In the genomic region with DNA sequence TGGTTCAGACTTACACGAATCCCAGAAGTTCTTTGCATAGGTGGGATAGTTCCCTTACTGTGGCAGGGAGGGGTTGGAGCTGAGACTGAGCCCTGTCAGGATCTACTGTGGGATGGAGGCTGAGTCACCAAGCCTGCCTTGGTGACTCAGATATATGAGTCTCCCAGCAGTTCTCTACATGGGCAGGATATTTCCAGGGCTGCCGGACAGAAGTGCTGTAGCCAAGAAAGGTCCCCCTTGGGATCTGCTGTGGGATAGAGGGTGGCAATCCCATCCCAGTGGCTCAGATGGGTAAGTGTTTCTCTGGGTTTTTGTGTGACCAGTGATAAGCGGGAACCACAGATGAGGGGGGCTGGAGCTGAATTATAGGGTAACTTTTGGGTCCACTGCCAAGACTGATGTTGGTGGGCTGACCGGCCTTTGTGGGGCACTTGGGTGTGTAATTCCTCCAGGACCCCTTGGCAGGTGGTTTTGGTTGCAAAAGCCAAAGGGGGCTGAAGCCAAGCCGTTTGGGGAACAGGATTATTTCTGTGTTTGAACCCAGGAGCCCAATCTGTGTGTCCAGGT, we compare ENCODE assay signal across 2 cellular contexts.
A peak's percentile ranks its signal among the peaks of the same experiment; 100 is the strongest.
TF ChIP-seq lines count a peak whose summit lies in the region.

No MANE protein-coding gene starts in this region.

TF ChIP-seq in K562, 482 proteins besides CTCF, POLR2A, EP300 and RAD21:
- TF ChIP-seq JUN (IDR thresholded peaks at IDR 0.05; ENCODE audit: borderline replicate concordance, low read depth, low read length) (peak; percentile 89), JUN (CRISPR knock-in tag; IDR thresholded peaks at IDR 0.05; ENCODE audit: borderline replicate concordance) (no peak), HDAC3 (IDR thresholded peaks at IDR 0.05; ENCODE audit: borderline replicate concordance, partially characterized antibody) (no peak), ZNF57 (CRISPR knock-in tag; IDR thresholded peaks at IDR 0.05) (no peak), NFE2 (IDR thresholded peaks at IDR 0.05; ENCODE audit: low read depth) (0 out of 2 replicates have a peak, but pooled peaks have one; percentile 8), SMARCA4 (IDR thresholded peaks at IDR 0.05) (peak; percentile 41; the same call in 1 of the 2 replicates), ZNF41 (CRISPR knock-in tag; conservative IDR thresholded peaks at IDR 0.05) (no peak), FOS (IDR thresholded peaks at IDR 0.05; ENCODE audit: extremely low read depth, insufficient read length) (peak; percentile 30), ZNF444 (CRISPR knock-in tag; IDR thresholded peaks at IDR 0.05) (no peak), JUND (IDR thresholded peaks at IDR 0.05; ENCODE audit: borderline replicate concordance, low read depth, low read length) (peak; percentile 85), JUND (tag; IDR thresholded peaks at IDR 0.05; ENCODE audit: borderline replicate concordance, low read depth, low read length) (peak; percentile 73; the same call in 2 of the 3 replicates), ATF3 (IDR thresholded peaks at IDR 0.05) (peak; percentile 79), ATF3 (CRISPR knock-in tag; conservative IDR thresholded peaks at IDR 0.05) (no peak), ZNF75A (CRISPR knock-in tag; IDR thresholded peaks at IDR 0.05) (no peak), ZBTB11 (CRISPR knock-in tag; IDR thresholded peaks at IDR 0.05) (no peak), FOSL1 (tag; conservative IDR thresholded peaks at IDR 0.05) (peak; percentile 94)
- TF ChIP-seq, protein P1, sequence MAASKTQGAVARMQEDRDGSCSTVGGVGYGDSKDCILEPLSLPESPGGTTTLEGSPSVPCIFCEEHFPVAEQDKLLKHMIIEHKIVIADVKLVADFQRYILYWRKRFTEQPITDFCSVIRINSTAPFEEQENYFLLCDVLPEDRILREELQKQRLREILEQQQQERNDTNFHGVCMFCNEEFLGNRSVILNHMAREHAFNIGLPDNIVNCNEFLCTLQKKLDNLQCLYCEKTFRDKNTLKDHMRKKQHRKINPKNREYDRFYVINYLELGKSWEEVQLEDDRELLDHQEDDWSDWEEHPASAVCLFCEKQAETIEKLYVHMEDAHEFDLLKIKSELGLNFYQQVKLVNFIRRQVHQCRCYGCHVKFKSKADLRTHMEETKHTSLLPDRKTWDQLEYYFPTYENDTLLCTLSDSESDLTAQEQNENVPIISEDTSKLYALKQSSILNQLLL (CRISPR knock-in tag; IDR thresholded peaks at IDR 0.05; ENCODE audit: borderline replicate concordance), result no peak
TF ChIP-seq in K562: peak in this region for 7.

TF ChIP-seq in HepG2, 621 proteins besides CTCF, POLR2A, EP300 and RAD21:
- no peak for TF ChIP-seq ZNF3 (CRISPR knock-in tag; IDR thresholded peaks at IDR 0.05)
- TF ChIP-seq FOSL2 (CRISPR knock-in tag; IDR thresholded peaks at IDR 0.05), result peak; percentile 70
